In genomic region chr5:180494060-180494509, GRCh38 we compare ENCODE assay signal across 8 cellular contexts. TPM values are rescaled to one million over a fixed set of nuclear protein-coding genes. Genes with fewer than 3 reads are reported as not detected.
DNase-seq lines count a peak whose midpoint lies in the region; ATAC-seq and TF ChIP-seq lines count a peak whose summit lies in the region.

Gene CNOT6, plus strand, starts transcription at chr5:180494379. Its CDS starts 34,898 bp downstream, at chr5:180529277.

- in situ Hi-C loops in astrocyte of the cerebellum (cut with HindIII; ENCODE audit: low sequenced_read_pairs), result no loop called here

- DNase-seq in NCI-H2029 (lab: John Stamatoyannopoulos, UW), result peak; percentile 91
- DNase-seq in T-helper 22 cell (ENCODE audit: low read depth), result peak; percentile 90
- peak; percentile 86 for DNase-seq in astrocyte of the cerebellum (ENCODE audit: low read depth)
- peak; percentile 97 for DNase-seq in hepatic stellate cell (ENCODE audit: low spot score)
- DNase-seq in vagina (ENCODE audit: extremely low spot score in 2 of 2), result peak in 1 of 2 donors; percentile 89

- H3K4me1 ChIP-seq in rectal smooth muscle tissue (ENCODE audit: control insufficient read depth, insufficient read depth, low read length) (peaks cover 7% of the 10 kb centered on the region), vagina (peaks cover 43% of the 10 kb centered on the region)

- intact Hi-C loops in vagina (cut with DNase I), result no loop called here

- H3K36me3 ChIP-seq in rectal smooth muscle tissue (ENCODE audit: control insufficient read depth, insufficient read depth, low read length) (no peaks in the 10 kb centered on the region), vagina (no peaks in the 10 kb centered on the region)

- peak within 1 kb of the TSS; percentile 62 for H3K9ac ChIP-seq in rectal smooth muscle tissue (ENCODE audit: low read length)

- ATAC-seq in GM18508 (IDR thresholded peaks at IDR 0.05; ENCODE audit: insufficient read depth, unreplicated experiment) (peak; percentile 77), HG02981 (IDR thresholded peaks at IDR 0.05; ENCODE audit: unreplicated experiment) (peak; percentile 89)

- TF ChIP-seq CTCF in astrocyte of the cerebellum (IDR thresholded peaks at IDR 0.05; ENCODE audit: low read depth, low read length, missing control alignments), result no peak
- no peak for TF ChIP-seq CTCF in vagina (IDR thresholded peaks at IDR 0.05)

- H3K9me3 ChIP-seq in vagina, result no peaks in the 10 kb centered on the region

- H3K27ac ChIP-seq in rectal smooth muscle tissue (ENCODE audit: low read depth, low read length), result peak within 1 kb of the TSS; percentile 86
- H3K27ac ChIP-seq in vagina, result peak within 1 kb of the TSS; percentile 94

- TF ChIP-seq POLR2A in vagina (IDR thresholded peaks at IDR 0.05), result peak in 1 of 2 donors; percentile 18

- H3K27me3 ChIP-seq in rectal smooth muscle tissue (ENCODE audit: control insufficient read depth, insufficient read depth, low read length) (no peaks in the 10 kb centered on the region), vagina (no peaks in the 10 kb centered on the region)

- peak within 1 kb of the TSS; percentile 75 for H3K4me3 ChIP-seq in astrocyte of the cerebellum (ENCODE audit: low read depth, low read length)
- peak within 1 kb of the TSS; percentile 84 for H3K4me3 ChIP-seq in rectal smooth muscle tissue (ENCODE audit: low read length)
- peak within 1 kb of the TSS; percentile 95 to 99 for H3K4me3 ChIP-seq in vagina

RNA-seq across cellular contexts. Expression of gene CNOT6, which starts in this region (rescaled TPM):
- total RNA-seq in vagina, result 21.4 TPM
